ENCODE assay signal across 24 cellular contexts in the genomic region with DNA sequence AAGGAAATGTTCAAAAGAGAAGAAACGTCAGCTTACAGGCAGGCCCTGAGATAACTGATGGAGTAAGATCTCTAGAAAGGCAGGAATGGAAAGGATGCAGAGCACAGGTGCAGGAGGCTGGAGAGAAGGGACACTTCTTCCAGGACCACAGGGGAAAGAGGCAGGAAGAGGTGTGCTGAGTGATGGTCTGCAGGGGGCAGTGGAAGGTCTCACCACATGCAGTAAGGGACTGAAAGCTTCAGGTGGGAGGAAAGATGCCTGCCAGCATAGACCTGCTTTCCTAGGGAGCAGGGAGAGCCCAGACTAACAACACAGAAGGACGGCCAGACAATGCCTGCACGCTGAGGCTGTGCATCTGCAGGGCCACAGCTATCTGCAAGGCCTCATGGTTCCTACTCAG.
"Had no signal": no experiment of that assay in that cellular context is flagged by ENCODE, and none has a peak within 500 bp of the region (broad histone marks: within the 10 kb centered on the region; RNA-seq: fewer than 3 reads in every experiment).

No MANE protein-coding gene starts in this region.

- ATAC-seq: activated CD4-positive, alpha-beta T cell treated with anti-CD3 and anti-CD28 coated beads for 36 hours; activated T-cell treated with anti-CD3 and anti-CD28 coated beads, Interleukin-2, amount 50 U/mL, for 72 hours had no signal

- H3K4me3 ChIP-seq: Peyer's patch had no signal

- DNase-seq: activated CD4-positive, alpha-beta memory T cell treated with anti-CD3 and anti-CD28 coated beads, Interleukin-2, amount 10 ng/mL, durations not matched to agents 7 days and 5 days; activated CD4-positive, alpha-beta T cell treated with anti-CD3 and anti-CD28 coated beads for 36 hours; activated CD4-positive, alpha-beta T cell treated with anti-CD3 and anti-CD28 coated beads, Interleukin-2, amount 50 U/mL, for 1 hour; activated CD8-positive, alpha-beta memory T cell treated with anti-CD3 and anti-CD28 coated beads, Interleukin-2, amount 50 U/mL, for 4 hours; activated gamma-delta T cell treated with Interleukin-2 at 50 U/mL for 16 hours; activated naive CD4-positive, alpha-beta T cell treated with anti-CD3 and anti-CD28 coated beads, Interleukin-2, amount 10 ng/mL, durations not matched to agents 7 days and 5 days; activated naive CD8-positive, alpha-beta T cell treated with anti-CD3 and anti-CD28 coated beads for 36 hours; activated T-cell treated with anti-CD3 and anti-CD28 coated beads, Interleukin-2, amount 50 U/mL, for 72 hours; adrenal gland; anterior cingulate cortex; caudate nucleus; Kasumi-1; KBM-7; NCI-H1105 treated with DMSO at 0.1 percent for 48 hours; NCI-H1436 treated with DMSO at 0.1 percent for 48 hours; NCI-H187 treated with DMSO at 0.1 percent for 48 hours; NCI-H2171 treated with DMSO at 0.1 percent for 48 hours; NCI-H226; NK-92 treated with Interleukin-12 subunit alpha and Interleukin-12 subunit beta, amount 100 ng/mL, for 24 hours; OCI-M1; Peyer's patch; SHP77; T-helper 2 cell; T1000 had no signal

- H3K27me3 ChIP-seq: adrenal gland, Peyer's patch had no signal

- H3K27ac ChIP-seq: Peyer's patch had no signal

- H3K36me3 ChIP-seq: adrenal gland, Peyer's patch had no signal
